ENCODE assay signal across 9 cellular contexts in genomic region chr11:3021125-3021524, GRCh38. TPM values are rescaled to one million over a fixed set of nuclear protein-coding genes. Genes with fewer than 3 reads are reported as not detected.
DNase-seq lines count a peak whose midpoint lies in the region; ATAC-seq, FAIRE-seq and TF ChIP-seq lines count a peak whose summit lies in the region.
"Had no signal": no experiment of that assay in that cellular context is flagged by ENCODE, and none has a peak within 500 bp of the region (broad histone marks: within the 10 kb centered on the region; RNA-seq: fewer than 3 reads in every experiment).

No MANE protein-coding gene starts in this region.

- H3K4ac ChIP-seq in IMR-90 (ENCODE audit: low read depth, low read length) = no peak overlapping the region

- no peak overlapping the region for H2BK20ac ChIP-seq in IMR-90 (ENCODE audit: low read depth, low read length)

- H3K14ac ChIP-seq in IMR-90 (replicated peaks; ENCODE audit: low read depth, low read length) = no peak overlapping the region

- H2AK9ac ChIP-seq in IMR-90 (replicated peaks; ENCODE audit: low read depth, low read length, poor library complexity) = peak overlapping the region; percentile 62

- DNase-seq in NCI-H446 (lab: John Stamatoyannopoulos, UW) (peak; percentile 17 to 28), NCI-H446 treated with DMSO at 0.1 percent for 48 hours (lab: John Stamatoyannopoulos, UW) (no peak), IMR-90 (peak; percentile 16), frontal cortex (ENCODE audit: low spot score in 2 of 2) (peak; percentile 54 to 55), sciatic nerve (ENCODE audit: low spot score) (no peak), NCI-H226 (no peak)
- DNase-seq in activated CD4-positive, alpha-beta T cell treated with anti-CD3 and anti-CD28 coated beads, Interleukin-2, amount 50 U/mL, for 1 hour = peak; percentile 37

- peaks cover 8 to 63% of the 10 kb centered on the region in 2 experiments; a peak in 3 of 4 replicates for H3K79me1 ChIP-seq in IMR-90 (ENCODE audit: low read depth in 1 of 2, low read length in 2 of 2)

- POLR2A ChIA-PET in IMR-90 (lab: Charles Lee; ENCODE audit: unreplicated experiment) = no interaction called here

- WGBS in IMR-90 (ENCODE audit: extremely low coverage in 2 of 2, insufficient read length in 1 of 2), 2 experiments = 86% methylated on average over 2 of the region's 4 CpGs; no CpG with 5 or more reads in 1 of the 2 experiments

- no peak overlapping the region for H4K5ac ChIP-seq in IMR-90 (ENCODE audit: low read depth, low read length)

- no peak overlapping the region for H3K4me2 ChIP-seq in IMR-90 (ENCODE audit: low read depth, low read length)

- H3K23ac ChIP-seq in IMR-90 (ENCODE audit: low read depth, low read length) = no peak overlapping the region

- in situ Hi-C loops in IMR-90 (cut with MboI; ENCODE audit: low sequenced_read_pairs) = no loop called here

- CTCF ChIA-PET in IMR-90 (lab: Yijun Ruan, JAX) = interaction anchor here (1.1 to 1.2 kb wide), 2 partner anchors 89 to 91 kb away, joined by 3 read pairs; partner anchors contain the start of gene PHLDA2

- H2BK5ac ChIP-seq in IMR-90 (ENCODE audit: low read depth, low read length, poor library complexity, severe bottlenecking) = no peak overlapping the region

- BruUV-seq in IMR-90 (replicated peaks; lab: Mats Ljungman, UMichigan) = no TSS peak

- H3K4me1 ChIP-seq in IMR-90 (ENCODE audit: control insufficient read depth, insufficient read depth, low read length) = peaks cover 6% of the 10 kb centered on the region

- no peak for FAIRE-seq in frontal cortex (lab: Jason Lieb, UNC)
- FAIRE-seq: G401.6 had no signal

- H3K27ac ChIP-seq in IMR-90 (ENCODE audit: insufficient read depth, low read length) = no peak overlapping the region

- no peak overlapping the region for H3K4me3 ChIP-seq in IMR-90 (ENCODE audit: insufficient read depth, low read depth, low read length)

- peaks cover 29% of the 10 kb centered on the region; the same call in 1 of the 2 replicates for H4K20me1 ChIP-seq in IMR-90 (ENCODE audit: insufficient read depth, low read length)

- no peaks in the 10 kb centered on the region for H3K27me3 ChIP-seq in IMR-90 (ENCODE audit: control insufficient read depth, insufficient read depth, low read length)

- peaks cover 10% of the 10 kb centered on the region for H3K9me1 ChIP-seq in IMR-90 (ENCODE audit: insufficient read depth, low read length)

- no peak overlapping the region for H2BK15ac ChIP-seq in IMR-90 (ENCODE audit: low read depth, low read length)

- H3K56ac ChIP-seq in IMR-90 (ENCODE audit: extremely low read depth, insufficient read depth, low read length) = no peak overlapping the region

- no peak overlapping the region for H3K18ac ChIP-seq in IMR-90 (ENCODE audit: low read depth, low read length)

- ATAC-seq in IMR-90 (ENCODE audit: low read depth) (peak; percentile 48; the same call in 1 of the 2 replicates), sciatic nerve (peak; percentile 54), HG02678 (IDR thresholded peaks at IDR 0.05; ENCODE audit: unreplicated experiment) (no peak)

- no peak overlapping the region for H2BK120ac ChIP-seq in IMR-90 (ENCODE audit: low read depth, low read length)

- H2AFZ ChIP-seq in IMR-90 (replicated peaks; ENCODE audit: low read length, poor library complexity) = peak overlapping the region; percentile 36

- dilution Hi-C loops in IMR-90 (cut with HindIII; ENCODE audit: low sequenced_read_pairs, unreplicated experiment) = no loop called here

- H4K91ac ChIP-seq in IMR-90 (ENCODE audit: insufficient read depth, low read depth, low read length) = no peak overlapping the region

- H3K9me3 ChIP-seq in IMR-90 (ENCODE audit: control insufficient read depth, insufficient read depth, low read length) = no peaks in the 10 kb centered on the region

- intact Hi-C loops in IMR-90 (cut with micrococcal nuclease) = no loop called here
- intact Hi-C loops in sciatic nerve (cut with DNase I) = no loop called here

- TF ChIP-seq POLR2A in IMR-90 (IDR thresholded peaks at IDR 0.05; ENCODE audit: low read depth, low read length) = no peak

- peak; percentile 43 for TF ChIP-seq CTCF in IMR-90 (conservative IDR thresholded peaks at IDR 0.05; ENCODE audit: low read depth, low read length)

- H3K9ac ChIP-seq in IMR-90 (ENCODE audit: low read depth, low read length) = no peak overlapping the region

- H3K36me3 ChIP-seq in IMR-90 (ENCODE audit: control insufficient read depth, insufficient read depth, low read length) = peaks cover 66% of the 10 kb centered on the region

- no peak overlapping the region for H4K8ac ChIP-seq in IMR-90 (ENCODE audit: low read depth in 2 of 2, low read length in 2 of 2)

- TF ChIP-seq RAD21 in IMR-90 (IDR thresholded peaks at IDR 0.05; ENCODE audit: low read length) = peak; percentile 51

- H2AK5ac ChIP-seq in IMR-90 (ENCODE audit: low read depth, low read length) = no peak overlapping the region

TF ChIP-seq in IMR-90, 13 proteins besides CTCF, POLR2A, EP300 and RAD21:
- TF ChIP-seq SMC3 (IDR thresholded peaks at IDR 0.05; ENCODE audit: low read depth, low read length) (peak; percentile 36; the same call in 1 of the 2 replicates), NFE2L2 (IDR thresholded peaks at IDR 0.05; ENCODE audit: low read depth, low read length) (no peak)
TF ChIP-seq in IMR-90: peak in this region for 1.

RNA-seq across cellular contexts. Expression of gene NAP1L4, which starts 29.0 kb away (rescaled TPM):
- 71.5 and 80.8 TPM in 2 replicates for total RNA-seq in IMR-90 (2012; rRNA removed)
- polyA plus RNA-seq in IMR-90 (2012; rRNA removed) = 57.3 and 80.7 TPM in 2 replicates
- polyA plus RNA-seq in IMR-90 (2012; cell fraction: cytosol; rRNA removed) = 50.3 and 75.4 TPM in 2 replicates
- 71.1 and 101 TPM in 2 replicates for polyA plus RNA-seq in IMR-90 (2012; cell fraction: nucleus; rRNA removed; ENCODE audit: low replicate concordance)
- 245 TPM for total RNA-seq in frontal cortex
- 173 TPM for total RNA-seq in sciatic nerve

RNA-seq across cellular contexts. Expression of gene CARS1, which starts 36.1 kb away (rescaled TPM):
- total RNA-seq in IMR-90 (2012; rRNA removed) (65.8 and 78.3 TPM in 2 replicates), frontal cortex (33.8 TPM), sciatic nerve (42.3 TPM)
- 62.5 and 72.7 TPM in 2 replicates for polyA plus RNA-seq in IMR-90 (2012; rRNA removed)
- 42.2 and 49.8 TPM in 2 replicates for polyA plus RNA-seq in IMR-90 (2012; cell fraction: cytosol; rRNA removed)
- polyA plus RNA-seq in IMR-90 (2012; cell fraction: nucleus; rRNA removed; ENCODE audit: low replicate concordance) = 168 and 280 TPM in 2 replicates

Comparison
In these comparisons a context has a peak if more than half of its experiments do, and no peak if none do; other contexts are left out.
1. DNase-seq: peak in NCI-H446 (2 of 2), IMR-90 (single experiment), activated CD4-positive, alpha-beta T cell treated with anti-CD3 and anti-CD28 coated beads, Interleukin-2, amount 50 U/mL, for 1 hour (single experiment) and frontal cortex (2 of 2); none in NCI-H446 treated with DMSO at 0.1 percent for 48 hours (single experiment), sciatic nerve (single experiment) and NCI-H226 (single experiment).